3 cellular contexts compared by ENCODE assay signal in the genomic region with DNA sequence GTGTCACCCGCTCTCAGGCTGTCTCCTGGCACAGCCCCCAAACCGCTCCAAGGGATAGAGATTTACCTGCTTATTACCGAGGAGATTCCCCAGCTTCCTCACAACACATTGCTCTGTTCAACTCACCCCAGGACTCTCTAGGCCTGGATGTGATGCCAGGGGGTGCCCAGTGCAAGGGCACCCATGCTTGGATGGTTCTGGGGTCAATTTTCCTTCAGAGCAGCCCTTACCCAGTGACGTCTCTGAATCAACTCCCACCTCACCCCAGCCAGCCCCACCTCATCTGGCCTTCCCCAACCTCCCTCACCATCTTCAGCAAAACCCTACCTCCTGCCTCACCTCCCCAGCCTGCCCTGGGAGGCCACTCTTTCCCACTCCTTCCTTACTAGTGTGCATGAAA.
"Had no signal": no experiment of that assay in that cellular context is flagged by ENCODE, and none has a peak within 500 bp of the region (broad histone marks: within the 10 kb centered on the region; RNA-seq: fewer than 3 reads in every experiment).

No MANE protein-coding gene starts in this region.

- DNase-seq: GDM1, GF-D8 had no signal

- ATAC-seq: GM12878 had no signal
